ENCODE assay signal across 24 cellular contexts in genomic region chr1:55369474-55369873, GRCh38.
DNase-seq lines count a peak whose midpoint lies in the region; ATAC-seq, FAIRE-seq and TF ChIP-seq lines count a peak whose summit lies in the region.
"Had no signal": no experiment of that assay in that cellular context is flagged by ENCODE, and none has a peak within 500 bp of the region (broad histone marks: within the 10 kb centered on the region; RNA-seq: fewer than 3 reads in every experiment).

No MANE protein-coding gene starts in this region.

- H3K36me3 ChIP-seq in K562 (ENCODE audit: control insufficient read depth, insufficient read depth, low read length) (no peaks in the 10 kb centered on the region), spleen (no peaks in the 10 kb centered on the region)
- H3K36me3 ChIP-seq: HAP-1, neural progenitor cell, thyroid gland had no signal

- in situ Hi-C loops in K562 (cut with MboI) = no loop called here

- H3K79me2 ChIP-seq in K562 (ENCODE audit: control insufficient read depth, insufficient read depth, low read length) = no peaks in the 10 kb centered on the region

- no peak for FAIRE-seq in H54 (lab: Jason Lieb, UNC)
- no peak for FAIRE-seq in K562 (lab: Jason Lieb, UNC)
- FAIRE-seq: GM19239 had no signal

- no peak overlapping the region for H3K4me3 ChIP-seq in K562
- H3K4me3 ChIP-seq in spleen = no peak overlapping the region
- H3K4me3 ChIP-seq: HAP-1, neural progenitor cell, SK-N-MC, thyroid gland had no signal

- ATAC-seq in K562 (no peak), left ventricle myocardium superior (peak; percentile 84), GM19452 (IDR thresholded peaks at IDR 0.05; ENCODE audit: unreplicated experiment) (no peak), HG02571 (IDR thresholded peaks at IDR 0.05; ENCODE audit: unreplicated experiment) (no peak)
- ATAC-seq: activated CD4-positive, CD25-positive, alpha-beta regulatory T cell treated with anti-CD3 and anti-CD28 coated beads, Interleukin-2, amount 50 U/mL, for 24 hours; stimulated activated naive B cell treated with anti-CD40 and anti-IgM and Interleukin-4, amounts not matched to agents 10 μg/mL and 1 μg/mL and 100 μg/mL, for 72 hours had no signal

- H3K9me1 ChIP-seq in K562 (ENCODE audit: control insufficient read depth, insufficient read depth, low read length) = no peaks in the 10 kb centered on the region

- POLR2A ChIA-PET in K562 (lab: Yijun Ruan, JAX) = interaction anchor here (0.6 kb wide), 1 partner anchor 77 kb away, joined by 3 read pairs; no protein-coding TSS in a partner anchor

- no TSS peak for BruUV-seq in K562 (replicated peaks; lab: Mats Ljungman, UMichigan)

- TF ChIP-seq EP300 in K562 (IDR thresholded peaks at IDR 0.05; ENCODE audit: low read length) = no peak

- no peak for TF ChIP-seq CTCF in K562 (IDR thresholded peaks at IDR 0.05 in 2 of 3, conservative IDR thresholded peaks at IDR 0.05 in 1 of 3; ENCODE audit: insufficient read depth in 2 of 3, low read depth in 1 of 3, low read length in 3 of 3)
- TF ChIP-seq CTCF in spleen (IDR thresholded peaks at IDR 0.05 in 8 of 11, conservative IDR thresholded peaks at IDR 0.05 in 3 of 11) = no peak

- TF ChIP-seq POLR2A in H54 (IDR thresholded peaks at IDR 0.05; ENCODE audit: low read depth, low read length) = no peak
- no peak for TF ChIP-seq POLR2A in K562 (conservative IDR thresholded peaks at IDR 0.05)
- TF ChIP-seq POLR2A in spleen (IDR thresholded peaks at IDR 0.05) = no peak

- H2AFZ ChIP-seq in K562 (ENCODE audit: low read depth, low read length) = no peak overlapping the region
- H2AFZ ChIP-seq: neural progenitor cell had no signal

- DNase-seq in AG08395 (ENCODE audit: low spot score) = peak; percentile 73
- DNase-seq in H54 (ENCODE audit: insufficient read length, low spot score) = peak; percentile 16
- no peak for DNase-seq in K562 (ENCODE audit: extremely low read depth in 1 of 4, low spot score in 3 of 4)
- no peak for DNase-seq in left ventricle myocardium superior
- no peak for DNase-seq in iPS-NIHi7 (ENCODE audit: extremely low spot score)
- DNase-seq in spleen = no peak
- DNase-seq: activated naive CD8-positive, alpha-beta T cell treated with anti-CD3 and anti-CD28 coated beads, Interleukin-2, amount 10 ng/mL, durations not matched to agents 7 days and 5 days; caudate nucleus; DMS79 treated with DMSO at 0.1 percent for 48 hours; KG1; kidney glomerular epithelial cell; midbrain; NCI-H1092; NCI-H2029 treated with DMSO at 0.1 percent for 48 hours; stimulated activated CD4-positive, alpha-beta T cell treated with anti-CD3 and anti-CD28 coated beads, Interleukin-15, amount 100 ng/mL, for 24 hours; stimulated activated naive B cell treated with anti-CD40 and anti-IgM and Interleukin-4, amounts not matched to agents 10 μg/mL and 1 μg/mL and 100 μg/mL, for 72 hours; thyroid gland had no signal

- no peaks in the 10 kb centered on the region for H4K20me1 ChIP-seq in K562 (replicated peaks; ENCODE audit: control insufficient read depth, insufficient read depth, low read length)

- WGBS in K562 (ENCODE audit: insufficient coverage, low coverage, missing lambda C conversion rate) = under 1% methylated on average over 6 of the region's 6 CpGs
- 85 to 92% (median 88%) methylated on average over 6 of the region's 6 CpGs for WGBS in spleen, 5 donors

- H3K27me3 ChIP-seq in K562 (ENCODE audit: control insufficient read depth in 2 of 2, insufficient read depth in 2 of 2, low read length in 2 of 2) (peaks cover 0 to 11% of the 10 kb centered on the region in 2 experiments; a peak in 1 of 5 replicates), spleen (replicated peaks in 1 of 7) (peaks cover 0 to 4% (median 0%) of the 10 kb centered on the region in 7 donors)
- H3K27me3 ChIP-seq: neural progenitor cell, thyroid gland had no signal

- H3K4me2 ChIP-seq in K562 (ENCODE audit: insufficient read depth, low read length) = no peak overlapping the region
- H3K4me2 ChIP-seq: neural progenitor cell had no signal

- no peaks in the 10 kb centered on the region for H3K4me1 ChIP-seq in K562 (replicated peaks in 1 of 2; ENCODE audit: control insufficient read depth in 2 of 2, insufficient read depth in 2 of 2, low read length in 2 of 2)
- H3K4me1 ChIP-seq in spleen = no peaks in the 10 kb centered on the region
- H3K4me1 ChIP-seq: HAP-1, neural progenitor cell, thyroid gland had no signal

- CTCF ChIA-PET in K562 (lab: Yijun Ruan, JAX; ENCODE audit: low intra/inter-chr PET ratio) = no interaction called here

- H3K9me3 ChIP-seq in K562 (replicated peaks; ENCODE audit: control insufficient read depth, insufficient read depth, low read depth, low read length) (no peaks in the 10 kb centered on the region), spleen (peaks cover 0 to 7% (median 0%) of the 10 kb centered on the region in 8 donors)
- H3K9me3 ChIP-seq: HAP-1, thyroid gland had no signal

- TF ChIP-seq RAD21 in K562 (CRISPR knock-in tag; conservative IDR thresholded peaks at IDR 0.05 in 1 of 2, IDR thresholded peaks at IDR 0.05 in 1 of 2) = no peak

- no peak overlapping the region for H3K9ac ChIP-seq in K562 (ENCODE audit: insufficient read depth in 1 of 2, low read depth in 2 of 2, low read length in 2 of 2)
- H3K9ac ChIP-seq: neural progenitor cell had no signal

- H3K27ac ChIP-seq in K562 (ENCODE audit: extremely low read depth, low read depth, low read length) = no peak overlapping the region
- H3K27ac ChIP-seq in spleen = no peak overlapping the region
- H3K27ac ChIP-seq: neural progenitor cell, SK-N-MC, thyroid gland had no signal

- intact Hi-C loops in K562 (cut with micrococcal nuclease) = no loop called here
- intact Hi-C loops in left ventricle myocardium superior (cut with micrococcal nuclease) = no loop called here
- intact Hi-C loops in spleen (cut with DNase I; ENCODE audit: low total_unique reads) = no loop called here

TF ChIP-seq in K562, 482 proteins besides CTCF, POLR2A, EP300 and RAD21:
- peak; percentile 77 for TF ChIP-seq FOSL1 (tag; conservative IDR thresholded peaks at IDR 0.05)
- TF ChIP-seq GTF2A2 (tag; IDR thresholded peaks at IDR 0.05) = no peak

Comparison
In these comparisons a context has a peak if more than half of its experiments do, and no peak if none do; other contexts are left out.
1. DNase-seq: peak in AG08395 (single experiment) and H54 (single experiment); none in K562 (0 of 4), left ventricle myocardium superior (single experiment), iPS-NIHi7 (single experiment) and spleen (single experiment).